ENCODE assay signal across 8 cellular contexts in the genomic region with DNA sequence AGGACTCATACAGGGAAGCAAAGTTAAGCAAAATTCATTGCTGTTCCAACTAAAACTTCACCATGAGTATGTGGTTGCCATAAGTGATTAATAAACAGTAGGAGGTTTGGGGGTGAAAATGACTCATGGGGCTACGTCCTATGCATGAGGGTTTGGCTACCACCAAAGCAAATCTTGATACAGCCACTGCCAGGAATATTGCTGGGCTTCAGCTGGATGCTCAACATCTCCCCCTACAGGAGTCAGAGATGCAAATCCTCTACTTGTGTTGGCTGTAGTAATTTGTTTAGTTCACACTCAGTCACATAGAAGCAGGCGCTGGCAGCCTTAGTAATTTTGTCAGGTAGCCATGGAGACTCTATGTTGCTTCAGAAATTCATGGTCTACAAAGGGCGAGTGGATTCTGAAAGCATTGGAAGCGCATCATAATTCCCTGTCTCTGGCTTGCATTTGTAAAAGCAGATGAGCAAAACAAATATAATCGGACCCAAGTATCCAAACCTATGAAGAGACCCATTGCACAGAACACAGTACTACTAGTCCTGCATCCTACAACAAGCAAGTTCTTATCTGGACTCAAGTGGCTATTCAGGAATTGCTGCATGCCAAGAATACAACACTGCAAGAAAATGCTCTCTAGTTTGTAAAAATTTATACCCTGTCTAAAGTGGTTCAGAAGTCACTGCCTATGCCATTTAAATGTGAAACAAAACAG.
DNase-seq lines count a peak whose midpoint lies in the region; ATAC-seq and TF ChIP-seq lines count a peak whose summit lies in the region.

No MANE protein-coding gene starts in this region.

- TF ChIP-seq CTCF in AG10803 (conservative IDR thresholded peaks at IDR 0.05; ENCODE audit: low read length): peak; percentile 92

- H3K4me3 Mint-ChIP-seq in T-cell: peak overlapping the region in 1 of 3 donors; percentile 18

- ATAC-seq in GM18858 (IDR thresholded peaks at IDR 0.05; ENCODE audit: unreplicated experiment) (peak; percentile 44), T-cell (replicated peaks in 1 of 4) (peak; percentile 86 to 90 (median 87)), HG03442 (IDR thresholded peaks at IDR 0.05; ENCODE audit: unreplicated experiment) (no peak)

- peaks cover 4% of the 10 kb centered on the region for H3K9me3 ChIP-seq in KOPT-K1 (ENCODE audit: insufficient read depth, low read length, poor library complexity, severe bottlenecking)

- POLR2A ChIA-PET in T-cell (lab: Charles Lee): interaction anchor here in 1 of 2 donors (0.6 kb wide), 1 partner anchor 73 kb away, joined by 3 read pairs; no protein-coding TSS in a partner anchor

- no peak overlapping the region for H3K4me3 ChIP-seq in AG10803 (ENCODE audit: low read length)

- no peaks in the 10 kb centered on the region for H3K9me3 Mint-ChIP-seq in T-cell

- H3K36me3 Mint-ChIP-seq in T-cell: no peaks in the 10 kb centered on the region

- CTCF ChIA-PET in T-cell (lab: Charles Lee): interaction anchor here in 1 of 2 donors (0.6 to 1.4 kb wide), 5 partner anchors 14 to 298 kb away, joined by 3 to 7 read pairs (median 3); no protein-coding TSS in a partner anchor

- DNase-seq in AG10803 (ENCODE audit: low read depth) (peak; percentile 95), T-cell (peak in 33 of 34 experiments; percentile 14 to 65 (median 51)), anterior cingulate cortex (lab: John Stamatoyannopoulos, UW) (peak in 36 of 58 donors; percentile 4 to 71 (median 24)), hippocampal formation (lab: John Stamatoyannopoulos, UW) (peak; percentile 30 to 40)
- peak; percentile 43 to 59 for DNase-seq in stimulated activated CD4-positive, alpha-beta T cell treated with anti-CD3 and anti-CD28 coated beads, Interleukin-12 subunit alpha, Interleukin-12 subunit beta, amount 100 ng/mL, for 24 hours (ENCODE audit: low read depth in 2 of 2)

- H3K27ac Mint-ChIP-seq in T-cell: peak overlapping the region; percentile 81 to 86

- H3K27ac ChIP-seq in KOPT-K1 (ENCODE audit: low read depth, low read length, poor library complexity, severe bottlenecking): peak overlapping the region; percentile 53

- peaks cover 44 to 63% (median 47%) of the 10 kb centered on the region in 3 donors for H3K4me1 Mint-ChIP-seq in T-cell

- H3K36me3 ChIP-seq in KOPT-K1 (ENCODE audit: insufficient read depth, low read length): no peaks in the 10 kb centered on the region

- H3K27me3 Mint-ChIP-seq in T-cell: no peaks in the 10 kb centered on the region

Comparison
In these comparisons a context has a peak if more than half of its experiments do, and no peak if none do; other contexts are left out.
1. DNase-seq: peak in every context shown above with its lines; median percentile 95 in AG10803; 51 in T-cell; 51 in stimulated activated CD4-positive, alpha-beta T cell treated with anti-CD3 and anti-CD28 coated beads, Interleukin-12 subunit alpha, Interleukin-12 subunit beta, amount 100 ng/mL, for 24 hours; 35 in hippocampal formation; 24 in anterior cingulate cortex.